ENCODE assay signal across 11 cellular contexts in the genomic region with DNA sequence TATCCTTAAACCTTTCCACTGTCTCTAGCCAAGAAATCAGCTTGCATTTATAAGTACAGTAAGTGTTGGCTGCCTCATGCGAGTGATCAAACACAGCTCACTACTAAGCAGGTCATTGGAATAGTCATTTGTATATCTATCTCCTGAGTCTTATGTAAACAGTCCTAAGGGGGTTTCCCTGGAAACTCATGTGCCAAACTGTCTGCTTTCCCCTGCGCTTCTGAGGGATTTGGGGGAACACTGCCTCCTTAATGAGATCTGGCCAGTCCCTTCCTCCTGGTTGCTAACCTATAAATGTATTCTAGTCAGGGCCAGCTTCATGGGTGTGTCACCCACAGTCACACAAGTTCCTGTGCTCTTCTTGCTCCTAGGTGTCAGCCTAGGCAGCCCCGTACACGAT.
A peak's percentile ranks its signal among the peaks of the same experiment; 100 is the strongest.
DNase-seq lines count a peak whose midpoint lies in the region; ATAC-seq and TF ChIP-seq lines count a peak whose summit lies in the region.
"Had no signal": no experiment of that assay in that cellular context is flagged by ENCODE, and none has a peak within 500 bp of the region (broad histone marks: within the 10 kb centered on the region; RNA-seq: fewer than 3 reads in every experiment).

No MANE protein-coding gene starts in this region.

- no peak overlapping the region for H3K4me3 ChIP-seq in gastroesophageal sphincter
- no peak overlapping the region for H3K4me3 ChIP-seq in H7 (ENCODE audit: insufficient read depth, low read depth, low read length)

- DNase-seq in H4 (ENCODE audit: low spot score) (peak; percentile 21), NCI-H82 (lab: John Stamatoyannopoulos, UW) (peak; percentile 40), renal cortical epithelial cell (ENCODE audit: low read depth) (peak; percentile 38), H7 (no peak)
- DNase-seq in stimulated activated CD4-positive, alpha-beta T cell treated with anti-CD3 and anti-CD28 coated beads, Interleukin-4, amount 100 ng/mL, for 1 hour: no peak
- DNase-seq: activated CD4-positive, alpha-beta memory T cell treated with anti-CD3 and anti-CD28 coated beads, Interleukin-2, amount 10 ng/mL, durations not matched to agents 7 days and 5 days; CD4-positive, CD25-positive, alpha-beta regulatory T cell; NCI-H510A; SIG-M5 had no signal

- peaks cover 10 to 72% (median 31%) of the 10 kb centered on the region in 3 donors for H3K4me1 ChIP-seq in gastroesophageal sphincter

- no peaks in the 10 kb centered on the region for H3K9me3 ChIP-seq in gastroesophageal sphincter

- 34 to 35% methylated on average over 4 of the region's 4 CpGs for WGBS in gastroesophageal sphincter (ENCODE audit: low coverage in 1 of 2), 2 donors

- peak overlapping the region in 3 of 4 donors; percentile 68 to 76 (median 72) for H3K27ac ChIP-seq in gastroesophageal sphincter

- no peak for TF ChIP-seq EP300 in gastroesophageal sphincter (IDR thresholded peaks at IDR 0.05)

- H3K36me3 ChIP-seq in gastroesophageal sphincter (no peaks in the 10 kb centered on the region), H7 (replicated peaks; ENCODE audit: control insufficient read depth, insufficient read depth, low read length) (no peaks in the 10 kb centered on the region)

- TF ChIP-seq CTCF in gastroesophageal sphincter (IDR thresholded peaks at IDR 0.05): no peak

- no peaks in the 10 kb centered on the region for H3K27me3 ChIP-seq in gastroesophageal sphincter
- H3K27me3 ChIP-seq in H7 (ENCODE audit: control insufficient read depth, insufficient read depth, low read length): peaks cover 11% of the 10 kb centered on the region; the same call in 1 of the 2 replicates

- TF ChIP-seq POLR2A in gastroesophageal sphincter (IDR thresholded peaks at IDR 0.05): no peak

- ATAC-seq in gastroesophageal sphincter (no peak), GM19324 (IDR thresholded peaks at IDR 0.05; ENCODE audit: low FRiP score, unreplicated experiment) (no peak)

Comparison
In these comparisons a context has a peak if more than half of its experiments do, and no peak if none do; other contexts are left out.
1. DNase-seq: peak in H4 (single experiment), NCI-H82 (single experiment) and renal cortical epithelial cell (single experiment); none in H7 (single experiment) and stimulated activated CD4-positive, alpha-beta T cell treated with anti-CD3 and anti-CD28 coated beads, Interleukin-4, amount 100 ng/mL, for 1 hour (single experiment).